Comparison of ENCODE assay signal across 13 cellular contexts in the genomic region with DNA sequence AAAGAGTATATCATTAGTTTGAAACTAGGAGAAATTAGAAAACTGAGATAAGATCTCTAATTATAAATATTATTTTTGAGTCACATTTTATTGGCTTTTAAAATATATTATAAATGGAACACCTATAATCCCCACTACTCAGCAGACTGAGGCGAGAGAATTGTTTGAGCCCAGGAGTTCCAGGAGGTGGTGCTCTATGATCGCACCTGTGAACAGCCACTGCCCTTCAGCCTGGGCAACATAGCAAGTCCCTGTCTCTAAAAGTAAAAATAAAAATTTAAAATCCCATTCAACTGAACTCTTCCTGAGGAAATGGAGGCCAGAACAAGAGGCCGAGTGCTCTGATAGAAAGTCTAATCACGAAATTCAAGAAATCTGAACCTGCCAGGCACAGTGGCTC. TPM values are rescaled to one million over a fixed set of nuclear protein-coding genes. Genes with fewer than 3 reads are reported as not detected.
DNase-seq lines count a peak whose midpoint lies in the region; ATAC-seq and TF ChIP-seq lines count a peak whose summit lies in the region.
"Had no signal": no experiment of that assay in that cellular context is flagged by ENCODE, and none has a peak within 500 bp of the region (broad histone marks: within the 10 kb centered on the region; RNA-seq: fewer than 3 reads in every experiment).

No MANE protein-coding gene starts in this region.

- H3K27ac Mint-ChIP-seq in activated naive CD8-positive, alpha-beta T cell treated with anti-CD3 and anti-CD28 coated beads for 36 hours = no peak overlapping the region

- H3K36me3 ChIP-seq in hepatocyte (replicated peaks; ENCODE audit: insufficient read depth, low read depth) = no peaks in the 10 kb centered on the region
- H3K36me3 ChIP-seq: left lung, vagina had no signal

- H3K27me3 Mint-ChIP-seq in activated naive CD8-positive, alpha-beta T cell treated with anti-CD3 and anti-CD28 coated beads for 36 hours = peaks cover 8% of the 10 kb centered on the region

- no peak overlapping the region for H3K4me2 ChIP-seq in hepatocyte

- H3K4me1 ChIP-seq in hepatocyte (ENCODE audit: insufficient read depth) = no peaks in the 10 kb centered on the region
- H3K4me1 ChIP-seq: vagina had no signal

- H3K79me2 ChIP-seq in hepatocyte = no peaks in the 10 kb centered on the region

- TF ChIP-seq CTCF in AG09309 (IDR thresholded peaks at IDR 0.05; ENCODE audit: control insufficient read depth, insufficient read depth, low read depth, low read length, missing control alignments) (peak; percentile 18), GM13977 (IDR thresholded peaks at IDR 0.05; ENCODE audit: extremely low read depth, insufficient read depth, missing control alignments) (peak; percentile 44), hepatocyte (IDR thresholded peaks at IDR 0.05; ENCODE audit: poor library complexity) (peak; percentile 46)

- H3K27ac ChIP-seq in hepatocyte = no peak overlapping the region
- H3K27ac ChIP-seq: left lung, vagina had no signal

- 91% methylated on average over 4 of the region's 4 CpGs for WGBS in hepatocyte (ENCODE audit: low lambda C conversion rate, missing lambda C conversion rate)

- no peak for DNase-seq in AG09309 (ENCODE audit: low read depth)
- no peak for DNase-seq in GM13977 (ENCODE audit: low spot score)
- DNase-seq in SHP77 treated with DMSO at 0.1 percent for 48 hours (lab: John Stamatoyannopoulos, UW) = peak; percentile 16
- DNase-seq in hepatocyte (ENCODE audit: low spot score) = peak; percentile 30
- no peak for DNase-seq in activated gamma-delta T cell treated with Interleukin-2 at 50 U/mL for 16 hours
- no peak for DNase-seq in NCI-H2029 treated with DMSO at 0.1 percent for 48 hours (lab: John Stamatoyannopoulos, UW)
- no peak for DNase-seq in Right ventricle myocardium inferior (ENCODE audit: missing footprints)
- DNase-seq in activated naive CD8-positive, alpha-beta T cell treated with anti-CD3 and anti-CD28 coated beads for 36 hours = no peak
- DNase-seq: activated effector memory CD4-positive, alpha-beta T cell treated with anti-CD3 and anti-CD28 coated beads, Interleukin-2, amount 50 U/mL, for 16 hours; DMS79; left lung; NCI-H774 had no signal

- intact Hi-C loops in Right ventricle myocardium inferior (cut with DNase I) = no loop called here

- no peaks in the 10 kb centered on the region for H4K20me1 ChIP-seq in hepatocyte (ENCODE audit: insufficient read depth, poor library complexity, severe bottlenecking)

- no peak overlapping the region for H3K4me3 Mint-ChIP-seq in activated naive CD8-positive, alpha-beta T cell treated with anti-CD3 and anti-CD28 coated beads for 36 hours

- H3K36me3 Mint-ChIP-seq in activated naive CD8-positive, alpha-beta T cell treated with anti-CD3 and anti-CD28 coated beads for 36 hours = no peaks in the 10 kb centered on the region

- H3K9me3 Mint-ChIP-seq in activated naive CD8-positive, alpha-beta T cell treated with anti-CD3 and anti-CD28 coated beads for 36 hours = no peaks in the 10 kb centered on the region

- in situ Hi-C loops in GM13977 (cut with MboI; ENCODE audit: low pct_unique_long_range_greater_than_20kb, low sequenced_read_pairs, unreplicated experiment) = loop anchor here (10.0 kb wide), 1 partner anchor 404 kb away; no protein-coding TSS in a partner anchor

- no peaks in the 10 kb centered on the region for H3K27me3 ChIP-seq in hepatocyte
- H3K27me3 ChIP-seq: left lung, vagina had no signal

- H3K4me1 Mint-ChIP-seq in activated naive CD8-positive, alpha-beta T cell treated with anti-CD3 and anti-CD28 coated beads for 36 hours = no peaks in the 10 kb centered on the region

- no peaks in the 10 kb centered on the region for H3K9me3 ChIP-seq in hepatocyte (ENCODE audit: low read depth)
- H3K9me3 ChIP-seq: left lung, vagina had no signal

- H2AFZ ChIP-seq in hepatocyte = no peak overlapping the region

- no peaks in the 10 kb centered on the region for H3K9me2 ChIP-seq in hepatocyte (replicated peaks; ENCODE audit: insufficient read depth)

- H3K4me3 ChIP-seq in AG09309 (ENCODE audit: control insufficient read depth, low read depth, low read length) (no peak overlapping the region), hepatocyte (no peak overlapping the region)
- H3K4me3 ChIP-seq: left lung, vagina had no signal

- ATAC-seq in Right ventricle myocardium inferior = no peak
- ATAC-seq: left lung had no signal

RNA-seq across cellular contexts. Expression of a gene that starts 6.3 kb away (rescaled TPM):
- 1.2 and 1.3 TPM in 2 replicates for total RNA-seq in hepatocyte
- polyA plus RNA-seq in hepatocyte = 2.0 and 2.3 TPM in 2 replicates
- 0.78 TPM for total RNA-seq in Right ventricle myocardium inferior
- not detected for total RNA-seq in activated naive CD8-positive, alpha-beta T cell treated with anti-CD3 and anti-CD28 coated beads for 36 hours
- total RNA-seq: vagina had no signal

RNA-seq across cellular contexts. Expression of a gene that starts 36.2 kb away (rescaled TPM):
- 36.1 and 38.7 TPM in 2 replicates for total RNA-seq in hepatocyte
- 28.7 and 31.9 TPM in 2 replicates for polyA plus RNA-seq in hepatocyte
- total RNA-seq in Right ventricle myocardium inferior = 73.3 TPM
- total RNA-seq in activated naive CD8-positive, alpha-beta T cell treated with anti-CD3 and anti-CD28 coated beads for 36 hours = 10 to 100 TPM; 28.7 to 31.5 TPM

RNA-seq across cellular contexts. Expression of a gene that starts 49.4 kb away (rescaled TPM):
- total RNA-seq in hepatocyte = 0.10 and 0.24 TPM in 2 replicates
- not detected in 2 replicates for polyA plus RNA-seq in hepatocyte
- total RNA-seq in Right ventricle myocardium inferior = 0.35 TPM
- not detected for total RNA-seq in activated naive CD8-positive, alpha-beta T cell treated with anti-CD3 and anti-CD28 coated beads for 36 hours

Comparison
In these comparisons a context has a peak if more than half of its experiments do, and no peak if none do; other contexts are left out.
1. DNase-seq: peak in SHP77 treated with DMSO at 0.1 percent for 48 hours (single experiment) and hepatocyte (single experiment); none in AG09309 (single experiment), GM13977 (single experiment), activated gamma-delta T cell treated with Interleukin-2 at 50 U/mL for 16 hours (single experiment), NCI-H2029 treated with DMSO at 0.1 percent for 48 hours (single experiment), Right ventricle myocardium inferior (single experiment) and activated naive CD8-positive, alpha-beta T cell treated with anti-CD3 and anti-CD28 coated beads for 36 hours (single experiment).
2. Peak in every context shown above with its lines, with median percentiles within 50 percentile points of each other: CTCF ChIP-seq.